Comparison of ENCODE assay signal across 8 cellular contexts in the genomic region with DNA sequence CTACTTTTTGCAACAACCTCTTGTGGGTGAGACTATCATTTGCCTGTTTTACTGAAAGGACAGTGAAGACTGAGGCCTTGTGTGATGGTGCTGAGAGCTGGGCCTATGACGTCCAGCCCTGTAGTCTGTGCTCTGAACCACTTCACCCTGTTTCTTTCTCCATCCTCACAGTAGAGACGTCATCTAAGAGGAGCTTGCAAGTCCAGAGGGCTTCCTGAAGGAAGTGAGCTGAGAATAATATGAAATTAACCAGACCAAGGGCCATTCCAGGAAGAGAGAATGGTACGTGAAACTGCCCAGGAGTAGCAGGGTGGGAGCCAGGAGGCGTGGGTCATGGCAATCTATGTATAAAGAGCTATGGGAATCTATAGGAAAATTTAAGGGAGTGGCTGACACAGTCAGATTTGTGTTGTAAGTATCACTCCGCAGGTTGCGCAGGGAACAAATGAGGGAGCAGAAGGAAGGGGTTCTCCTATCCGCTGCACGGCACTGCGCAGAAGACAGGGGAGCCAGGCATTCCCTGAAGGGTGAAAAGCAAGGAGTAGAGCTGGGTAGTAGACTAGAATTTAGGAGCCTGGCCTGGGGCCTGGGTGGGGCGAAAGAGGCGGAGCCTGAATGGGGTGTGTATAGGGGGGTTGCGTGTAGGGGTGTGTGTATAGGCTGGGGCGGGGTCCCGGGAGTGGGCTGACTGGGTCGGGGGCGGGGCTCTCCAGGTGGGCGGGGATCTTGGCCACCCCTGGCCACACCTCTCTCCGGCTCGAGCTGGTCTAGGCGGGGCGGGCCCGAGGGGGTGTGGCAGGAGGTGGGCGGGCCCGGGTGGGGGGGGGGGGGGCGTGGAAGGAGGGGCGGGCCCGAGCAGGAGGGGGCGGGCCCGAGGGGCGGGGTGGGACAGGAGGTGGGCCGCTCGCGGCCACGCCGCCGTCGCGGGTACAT. TPM values are rescaled to one million over a fixed set of nuclear protein-coding genes. Genes with fewer than 3 reads are reported as not detected.
DNase-seq lines count a peak whose midpoint lies in the region; ATAC-seq and TF ChIP-seq lines count a peak whose summit lies in the region.

A gene (plus strand): TSS at position 931 of the 933 bp plus-strand sequence. CDS start 2,688 bp downstream, outside the sequence.

- H3K79me2 ChIP-seq in smooth muscle cell (ENCODE audit: low read depth), result no peaks in the 10 kb centered on the region

- no peaks in the 10 kb centered on the region for H3K9me3 Mint-ChIP-seq in activated naive CD8-positive, alpha-beta T cell treated with anti-CD3 and anti-CD28 coated beads, Interleukin-2, amount 10 ng/mL, durations not matched to agents 7 days and 5 days

- no peak for TF ChIP-seq CTCF in smooth muscle cell (IDR thresholded peaks at IDR 0.05; ENCODE audit: borderline replicate concordance, insufficient read depth, poor library complexity, severe bottlenecking)

- H3K4me2 ChIP-seq in BLaER1, result peak within 1 kb of the TSS; percentile 82
- peak within 1 kb of the TSS; percentile 82 for H3K4me2 ChIP-seq in smooth muscle cell

- H3K4me3 ChIP-seq in BLaER1 (peak within 1 kb of the TSS; percentile 64), smooth muscle cell (peak within 1 kb of the TSS; percentile 52)

- peak within 1 kb of the TSS; percentile 72 for H2AFZ ChIP-seq in smooth muscle cell (ENCODE audit: low read depth)

- POLR2A ChIA-PET in activated naive CD8-positive, alpha-beta T cell treated with anti-CD3 and anti-CD28 coated beads, Interleukin-2, amount 10 ng/mL, durations not matched to agents 7 days and 5 days (lab: Charles Lee), result interaction anchor here (0.7 kb wide), 1 partner anchor 14 kb away, joined by 5 read pairs; no protein-coding TSS in a partner anchor

- no peaks in the 10 kb centered on the region for H3K27me3 ChIP-seq in BLaER1
- no peaks in the 10 kb centered on the region for H3K27me3 ChIP-seq in smooth muscle cell (ENCODE audit: low read depth)

- peak within 1 kb of the TSS; percentile 56; the same call in 1 of the 2 replicates for H3K27ac ChIP-seq in BLaER1
- H3K27ac ChIP-seq in smooth muscle cell (ENCODE audit: low read depth), result no peak within 1 kb of the TSS

- peaks cover 33% of the 10 kb centered on the region for H3K27me3 Mint-ChIP-seq in activated naive CD8-positive, alpha-beta T cell treated with anti-CD3 and anti-CD28 coated beads, Interleukin-2, amount 10 ng/mL, durations not matched to agents 7 days and 5 days

- H4K20me1 ChIP-seq in BLaER1 (no peaks in the 10 kb centered on the region), smooth muscle cell (ENCODE audit: low read depth) (no peaks in the 10 kb centered on the region)

- peaks cover 2% of the 10 kb centered on the region for H3K36me3 Mint-ChIP-seq in activated naive CD8-positive, alpha-beta T cell treated with anti-CD3 and anti-CD28 coated beads, Interleukin-2, amount 10 ng/mL, durations not matched to agents 7 days and 5 days

- H3K4me1 ChIP-seq in BLaER1, result peaks cover 58% of the 10 kb centered on the region
- H3K4me1 ChIP-seq in smooth muscle cell (ENCODE audit: low read depth), result no peaks in the 10 kb centered on the region

- WGBS in smooth muscle cell (ENCODE audit: low lambda C conversion rate), result 40% methylated on average over 18 of the region's 38 CpGs

- ATAC-seq in activated naive CD8-positive, alpha-beta T cell treated with anti-CD3 and anti-CD28 coated beads, Interleukin-2, amount 10 ng/mL, durations not matched to agents 7 days and 5 days (ENCODE audit: low read depth), result peak; percentile 57

- H3K9ac ChIP-seq in BLaER1 (peak within 1 kb of the TSS; percentile 68; the same call in 1 of the 2 replicates), smooth muscle cell (ENCODE audit: low read depth) (no peak within 1 kb of the TSS)

- H3K4me1 Mint-ChIP-seq in activated naive CD8-positive, alpha-beta T cell treated with anti-CD3 and anti-CD28 coated beads, Interleukin-2, amount 10 ng/mL, durations not matched to agents 7 days and 5 days, result peaks cover 4% of the 10 kb centered on the region

- peak within 1 kb of the TSS; percentile 45 for H3K4me3 Mint-ChIP-seq in activated naive CD8-positive, alpha-beta T cell treated with anti-CD3 and anti-CD28 coated beads, Interleukin-2, amount 10 ng/mL, durations not matched to agents 7 days and 5 days

- peaks cover 9% of the 10 kb centered on the region for H3F3A ChIP-seq in smooth muscle cell (ENCODE audit: low read depth)

- no peaks in the 10 kb centered on the region for H3K36me3 ChIP-seq in BLaER1
- H3K36me3 ChIP-seq in smooth muscle cell (ENCODE audit: low read depth), result no peaks in the 10 kb centered on the region

- H3K27ac Mint-ChIP-seq in activated naive CD8-positive, alpha-beta T cell treated with anti-CD3 and anti-CD28 coated beads, Interleukin-2, amount 10 ng/mL, durations not matched to agents 7 days and 5 days, result no peak within 1 kb of the TSS

- H3K9me3 ChIP-seq in BLaER1, result no peaks in the 10 kb centered on the region
- no peaks in the 10 kb centered on the region for H3K9me3 ChIP-seq in smooth muscle cell (replicated peaks; ENCODE audit: low read depth)

- DNase-seq in GM19240 (ENCODE audit: insufficient read length, low spot score) (peak; percentile 74), HK-2 (ENCODE audit: unreplicated experiment) (peak; percentile 71), SK-N-DZ (ENCODE audit: low spot score) (peak; percentile 43), iPS DF 19.7 (ENCODE audit: low read depth, low spot score) (peak; percentile 65), smooth muscle cell (lab: John Stamatoyannopoulos, UW; ENCODE audit: unreplicated experiment) (peak; percentile 23), middle frontal gyrus (ENCODE audit: extremely low spot score, low spot score) (no peak)
- DNase-seq in activated naive CD8-positive, alpha-beta T cell treated with anti-CD3 and anti-CD28 coated beads, Interleukin-2, amount 10 ng/mL, durations not matched to agents 7 days and 5 days, result no peak

RNA-seq across cellular contexts. Expression of the gene that starts here (rescaled TPM):
- 1.4 and 2.1 TPM in 2 replicates for polyA plus RNA-seq in SK-N-DZ (2014; cell fraction: cytosol; rRNA removed)
- polyA plus RNA-seq in SK-N-DZ (2014; cell fraction: nucleus; rRNA removed), result 1.8 and 2.0 TPM in 2 replicates
- total RNA-seq in activated naive CD8-positive, alpha-beta T cell treated with anti-CD3 and anti-CD28 coated beads, Interleukin-2, amount 10 ng/mL, durations not matched to agents 7 days and 5 days, result 1 to 10 TPM; 1.9 to 2.3 TPM
- 0.90 and 1.8 TPM in 2 replicates for total RNA-seq in smooth muscle cell
- polyA plus RNA-seq in smooth muscle cell, result 0.63 and 1.1 TPM in 2 replicates

Comparison
In these comparisons a context has a peak if more than half of its experiments do, and no peak if none do; other contexts are left out.
1. DNase-seq: peak in GM19240 (single experiment), HK-2 (single experiment), SK-N-DZ (single experiment), iPS DF 19.7 (single experiment) and smooth muscle cell (single experiment); none in activated naive CD8-positive, alpha-beta T cell treated with anti-CD3 and anti-CD28 coated beads, Interleukin-2, amount 10 ng/mL, durations not matched to agents 7 days and 5 days (single experiment) and middle frontal gyrus (single experiment).